ENCODE assay signal across 21 cellular contexts in the genomic region with DNA sequence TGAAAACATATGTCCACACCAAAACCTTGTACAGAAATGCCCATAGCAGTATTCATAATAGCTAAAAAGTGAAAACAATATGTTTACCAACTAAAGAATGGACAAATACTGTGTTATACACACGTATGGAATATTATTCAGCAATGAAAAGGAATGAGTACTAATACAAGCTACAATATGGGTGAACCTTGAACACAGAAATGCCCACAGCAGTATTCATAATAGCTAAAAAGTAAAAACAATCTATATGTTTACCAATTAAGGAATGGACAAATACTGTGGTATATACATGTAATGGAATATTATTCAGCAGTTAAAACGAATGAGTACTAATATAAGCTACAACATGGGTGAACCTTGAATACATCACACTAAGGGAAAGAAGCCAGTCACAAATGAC. TPM values are rescaled to one million over a fixed set of nuclear protein-coding genes. Genes with fewer than 3 reads are reported as not detected.
DNase-seq lines count a peak whose midpoint lies in the region; ATAC-seq, FAIRE-seq and TF ChIP-seq lines count a peak whose summit lies in the region.
"Had no signal": no experiment of that assay in that cellular context is flagged by ENCODE, and none has a peak within 500 bp of the region (broad histone marks: within the 10 kb centered on the region; RNA-seq: fewer than 3 reads in every experiment).

No MANE protein-coding gene starts in this region.

- no peak overlapping the region for H2BK15ac ChIP-seq in H1 (ENCODE audit: low read length)

- H4K8ac ChIP-seq in H1 (ENCODE audit: extremely low read depth, insufficient read depth, low read length): no peak overlapping the region

- H3K27me3 ChIP-seq in SU-DHL-6 (ENCODE audit: low read length): no peaks in the 10 kb centered on the region
- H3K27me3 ChIP-seq in H1 (replicated peaks in 1 of 4; ENCODE audit: control insufficient read depth in 3 of 4, extremely low read depth in 1 of 4, insufficient read depth in 3 of 4, low read length in 3 of 4): peaks cover 0 to 8% (median 5%) of the 10 kb centered on the region in 4 experiments; a peak in 3 of 7 replicates
- H3K27me3 ChIP-seq in rectal smooth muscle tissue (ENCODE audit: control insufficient read depth, insufficient read depth, low read length): no peaks in the 10 kb centered on the region
- H3K27me3 ChIP-seq: vagina had no signal

- H3K27ac ChIP-seq in SU-DHL-6 (ENCODE audit: low read depth, low read length) (no peak overlapping the region), H1 (ENCODE audit: low read depth, low read length) (no peak overlapping the region), rectal smooth muscle tissue (ENCODE audit: low read depth, low read length) (peak overlapping the region; percentile 94)
- H3K27ac ChIP-seq: left ventricle myocardium inferior, parathyroid adenoma had no signal

- ATAC-seq in activated T-cell treated with anti-CD3 and anti-CD28 coated beads, Interleukin-2, amount 50 U/mL, for 72 hours (replicated peaks in 1 of 2): no peak
- ATAC-seq in GM21515 (IDR thresholded peaks at IDR 0.05; ENCODE audit: unreplicated experiment): no peak
- ATAC-seq: esophagus mucosa had no signal

- H3K27me3 Mint-ChIP-seq in activated T-cell treated with anti-CD3 and anti-CD28 coated beads, Interleukin-2, amount 50 U/mL, for 72 hours (ENCODE audit: low read depth): no peaks in the 10 kb centered on the region
- H3K27me3 Mint-ChIP-seq: activated B cell treated with CpG ODN at 0.5 μM for 24 hours; activated naive CD4-positive, alpha-beta T cell treated with anti-CD3 and anti-CD28 coated beads, Interleukin-2, amount 10 ng/mL, durations not matched to agents 7 days and 5 days had no signal

- H3K9me2 ChIP-seq in SU-DHL-6 (replicated peaks; ENCODE audit: insufficient read depth, low read length): no peaks in the 10 kb centered on the region

- H3K36me3 Mint-ChIP-seq in activated T-cell treated with anti-CD3 and anti-CD28 coated beads, Interleukin-2, amount 50 U/mL, for 72 hours (ENCODE audit: insufficient read depth in 2 of 2): peaks cover 4 to 26% of the 10 kb centered on the region in 2 donors

- H2BK20ac ChIP-seq in H1 (ENCODE audit: low read length): no peak overlapping the region

- H3K4me3 ChIP-seq in SU-DHL-6 (ENCODE audit: insufficient read depth, low read length, poor library complexity, severe bottlenecking) (no peak overlapping the region), H1 (ENCODE audit: extremely low read depth in 1 of 4, insufficient read depth in 2 of 4, low read depth in 3 of 4, low read length in 4 of 4) (no peak overlapping the region), rectal smooth muscle tissue (ENCODE audit: low read length) (no peak overlapping the region)
- H3K4me3 ChIP-seq: left ventricle myocardium inferior, vagina had no signal

- H3K18ac ChIP-seq in H1 (ENCODE audit: extremely low read depth, low read length): no peak overlapping the region

- H3K23ac ChIP-seq in H1 (ENCODE audit: insufficient read length): no peak overlapping the region

- H3K4me3 Mint-ChIP-seq in activated T-cell treated with anti-CD3 and anti-CD28 coated beads, Interleukin-2, amount 50 U/mL, for 72 hours: peak overlapping the region; percentile 38 to 71

- peak overlapping the region; percentile 67 for H3K4me2 ChIP-seq in SU-DHL-6 (ENCODE audit: low read depth, low read length, poor library complexity, severe bottlenecking)
- no peak overlapping the region for H3K4me2 ChIP-seq in H1 (ENCODE audit: insufficient read depth in 1 of 2, low read depth in 2 of 2, low read length in 2 of 2)

- peaks cover 42% of the 10 kb centered on the region for H3K4me1 Mint-ChIP-seq in activated T-cell treated with anti-CD3 and anti-CD28 coated beads, Interleukin-2, amount 50 U/mL, for 72 hours (ENCODE audit: low read depth)

- no peaks in the 10 kb centered on the region for H3K9me3 Mint-ChIP-seq in activated T-cell treated with anti-CD3 and anti-CD28 coated beads, Interleukin-2, amount 50 U/mL, for 72 hours
- H3K9me3 Mint-ChIP-seq: activated B cell treated with CpG ODN at 0.5 μM for 24 hours; activated naive CD4-positive, alpha-beta T cell treated with anti-CD3 and anti-CD28 coated beads, Interleukin-2, amount 10 ng/mL, durations not matched to agents 7 days and 5 days; CD8-positive, alpha-beta memory T cell had no signal

- CTCF ChIA-PET in H1 (lab: Charles Lee; ENCODE audit: partially characterized antibody) (interaction anchor here (1.1 kb wide), 1 partner anchor 11 kb away, joined by 3 read pairs; no protein-coding TSS in a partner anchor), HEK293T (lab: Yijun Ruan, JAX) (interaction anchor here (1.4 kb wide), 1 partner anchor 55 kb away, joined by 3 read pairs; no protein-coding TSS in a partner anchor)

- TF ChIP-seq POLR2A in H1 (IDR thresholded peaks at IDR 0.05; ENCODE audit: control extremely low read depth in 1 of 2, low read depth in 2 of 2, low read length in 2 of 2): no peak

- no peak overlapping the region for H4K5ac ChIP-seq in H1 (ENCODE audit: insufficient read length, low read depth, low read length)

- peaks cover 7% of the 10 kb centered on the region; the same call in 1 of the 2 replicates for H3K23me2 ChIP-seq in H1 (ENCODE audit: low read depth, low read length)

- no peak overlapping the region for H3K9ac ChIP-seq in SU-DHL-6 (ENCODE audit: low read length)
- H3K9ac ChIP-seq in H1 (replicated peaks in 1 of 4; ENCODE audit: extremely low read depth in 1 of 4, low read depth in 3 of 4, low read length in 3 of 4): no peak overlapping the region
- no peak overlapping the region for H3K9ac ChIP-seq in rectal smooth muscle tissue (ENCODE audit: low read length)
- H3K9ac ChIP-seq: parathyroid adenoma had no signal

- H3K9me3 ChIP-seq in SU-DHL-6 (ENCODE audit: insufficient read depth, low read length) (no peaks in the 10 kb centered on the region), H1 (ENCODE audit: insufficient read depth in 2 of 2, low read depth in 1 of 2, low read length in 1 of 2) (no peaks in the 10 kb centered on the region)
- H3K9me3 ChIP-seq: vagina had no signal

- WGBS in H1 (ENCODE audit: extremely low coverage in 1 of 2, insufficient coverage in 1 of 2, insufficient read length in 1 of 2, insufficient replicate concordance in 2 of 2, low coverage in 1 of 2, low lambda C conversion rate in 2 of 2, missing lambda C conversion rate in 1 of 2), 2 experiments: 96% methylated on average over 2 of the region's 2 CpGs; no CpG with 5 or more reads in 1 of the 2 experiments

- H2AK5ac ChIP-seq in H1 (ENCODE audit: low read depth, low read length): no peak overlapping the region

- peaks cover 0 to 8% (median 1%) of the 10 kb centered on the region in 4 experiments; a peak in 1 of 7 replicates for H3K4me1 ChIP-seq in H1 (replicated peaks in 1 of 4; ENCODE audit: control insufficient read depth in 3 of 4, insufficient read depth in 4 of 4, low read length in 3 of 4)
- H3K4me1 ChIP-seq in rectal smooth muscle tissue (ENCODE audit: control insufficient read depth, insufficient read depth, low read length): peaks cover 5% of the 10 kb centered on the region

- H2BK12ac ChIP-seq in H1 (ENCODE audit: low read depth, low read length): no peak overlapping the region

- H3K14ac ChIP-seq in H1 (ENCODE audit: insufficient read length): no peak overlapping the region

- TF ChIP-seq RAD21 in H1 (IDR thresholded peaks at IDR 0.05 in 1 of 2, conservative IDR thresholded peaks at IDR 0.05 in 1 of 2; ENCODE audit: low read depth in 2 of 2, low read length in 2 of 2): no peak

- no peak for TF ChIP-seq EP300 in H1 (IDR thresholded peaks at IDR 0.05; ENCODE audit: borderline replicate concordance in 1 of 2, low read depth in 2 of 2, low read length in 2 of 2)

- H2BK5ac ChIP-seq in H1 (ENCODE audit: low read depth, low read length): no peak overlapping the region

- H3K79me2 ChIP-seq in SU-DHL-6 (ENCODE audit: insufficient read depth, low read length): peaks cover 73% of the 10 kb centered on the region
- peaks cover 10 to 62% of the 10 kb centered on the region in 2 experiments for H3K79me2 ChIP-seq in H1 (ENCODE audit: control insufficient read depth in 1 of 2, insufficient read depth in 2 of 2, low read length in 2 of 2)
- H3K79me2 ChIP-seq: parathyroid adenoma had no signal

- no peak overlapping the region for H4K91ac ChIP-seq in H1 (replicated peaks; ENCODE audit: insufficient read length, low read length)

- H3K27ac Mint-ChIP-seq in activated T-cell treated with anti-CD3 and anti-CD28 coated beads, Interleukin-2, amount 50 U/mL, for 72 hours: peak overlapping the region; percentile 12
- H3K27ac Mint-ChIP-seq: activated B cell treated with CpG ODN at 0.5 μM for 24 hours had no signal

- FAIRE-seq in H1 (lab: Jason Lieb, UNC): no peak

- H4K20me1 ChIP-seq in SU-DHL-6 (ENCODE audit: low read depth, low read length): peaks cover 18% of the 10 kb centered on the region; the same call in 1 of the 2 replicates
- peaks cover 3 to 4% of the 10 kb centered on the region in 2 experiments for H4K20me1 ChIP-seq in H1 (replicated peaks in 1 of 2; ENCODE audit: control insufficient read depth in 1 of 2, insufficient read depth in 2 of 2, low read length in 2 of 2)

- TF ChIP-seq CTCF in SU-DHL-6 (IDR thresholded peaks at IDR 0.05; ENCODE audit: insufficient read depth, low read length, poor library complexity, severe bottlenecking) (no peak), H1 (IDR thresholded peaks at IDR 0.05; ENCODE audit: control extremely low read depth in 1 of 3, insufficient read depth in 1 of 3, low read depth in 1 of 3, low read length in 3 of 3) (no peak)

- H3K36me3 ChIP-seq in SU-DHL-6 (ENCODE audit: low read length) (peaks cover 55% of the 10 kb centered on the region), H1 (ENCODE audit: control insufficient read depth in 2 of 4, insufficient read depth in 4 of 4, low read length in 3 of 4) (peaks cover 2 to 41% (median 19%) of the 10 kb centered on the region in 4 experiments; a peak in 6 of 8 replicates), rectal smooth muscle tissue (ENCODE audit: control insufficient read depth, insufficient read depth, low read length) (no peaks in the 10 kb centered on the region)
- H3K36me3 ChIP-seq: vagina had no signal

- no peaks in the 10 kb centered on the region; the same call in 1 of the 2 replicates for H3K79me1 ChIP-seq in H1 (ENCODE audit: low read depth, low read length)

- POLR2A ChIA-PET in H1 (lab: Charles Lee; ENCODE audit: partially characterized antibody) (interaction anchor here (1.1 kb wide), 2 partner anchors 9 to 94 kb away, joined by 3 read pairs; no protein-coding TSS in a partner anchor), HEK293T (lab: Yijun Ruan, JAX) (no interaction called here)

- H3F3A ChIP-seq in SU-DHL-6 (ENCODE audit: insufficient read depth): peaks cover 13% of the 10 kb centered on the region; the same call in 1 of the 2 replicates

- no peak overlapping the region for H2BK120ac ChIP-seq in H1 (replicated peaks; ENCODE audit: low read depth, low read length)

- no peak overlapping the region for H3K56ac ChIP-seq in H1 (replicated peaks; ENCODE audit: insufficient read length, low read depth, low read length)

- no peak overlapping the region for H3K4ac ChIP-seq in H1 (replicated peaks; ENCODE audit: insufficient read length, low read depth, low read length)

- no peak for DNase-seq in activated T-cell treated with anti-CD3 and anti-CD28 coated beads, Interleukin-2, amount 50 U/mL, for 72 hours
- no peak for DNase-seq in activated T-cell treated with anti-CD3 and anti-CD28 coated beads, Interleukin-2, amount 50 U/mL, for 1 hour
- DNase-seq in H1 (ENCODE audit: low read depth in 1 of 2, low spot score in 2 of 2): no peak
- DNase-seq in amniotic stem cell (lab: John Stamatoyannopoulos, UW): no peak
- no peak for DNase-seq in HEK293T (ENCODE audit: extremely low spot score)
- DNase-seq: activated B cell treated with CpG ODN at 0.5 μM for 24 hours; activated naive CD4-positive, alpha-beta T cell treated with anti-CD3 and anti-CD28 coated beads, Interleukin-2, amount 10 ng/mL, durations not matched to agents 7 days and 5 days; CD8-positive, alpha-beta memory T cell; dermis blood vessel endothelial cell; EL; HCEC 1CT; left ventricle myocardium inferior; NCI-H1092 treated with DMSO at 0.1 percent for 48 hours; NCI-H2081; stimulated activated CD4-positive, alpha-beta T cell treated with anti-CD3 and anti-CD28 coated beads, Interleukin-2, amount 100 ng/mL, for 24 hours had no signal

- H2AFZ ChIP-seq in SU-DHL-6 (ENCODE audit: low read depth, low read length, severe bottlenecking): no peak overlapping the region
- H2AFZ ChIP-seq in H1 (ENCODE audit: low read length): no peak overlapping the region
- H2AFZ ChIP-seq: parathyroid adenoma had no signal

RNA-seq across cellular contexts. Expression of gene BTG3, which starts 3.0 kb away (rescaled TPM):
- 10 to 100 TPM; 33.8 to 35.0 TPM for total RNA-seq in activated T-cell treated with anti-CD3 and anti-CD28 coated beads, Interleukin-2, amount 50 U/mL, for 72 hours
- total RNA-seq in H1 (2021; fragmentation: NEBNext Ultra II Directional; extraction: Animal tissue kit (Norgen Biotek cat#: 25700)): 21.6 and 25.9 TPM in 2 replicates
- 7.6 and 13.6 TPM in 2 replicates for polyA plus RNA-seq in H1 (2011; rRNA removed)
- polyA plus RNA-seq in H1 (2011; cell fraction: cytosol; rRNA removed): 15.9 TPM
- polyA plus RNA-seq in H1 (2011; cell fraction: nucleus; rRNA removed): 6.0 TPM
- polyA plus RNA-seq in H1 (2012, experiment 1 of 2): 15.1 to 21.7 TPM (median 16.0 TPM) in 4 replicates
- polyA plus RNA-seq in H1 (2012, experiment 2 of 2): 4.5 TPM
- polyA plus RNA-seq in H1 (2013, experiment 1 of 2): 23.3 TPM
- polyA plus RNA-seq in H1 (2013, experiment 2 of 2): 25.1 TPM
- 9.7 and 10.2 TPM in 2 replicates for polyA minus RNA-seq in H1 (2011; rRNA and poly(A)+ RNA removed)
- 19.7 TPM for polyA minus RNA-seq in H1 (2011; cell fraction: cytosol; rRNA and poly(A)+ RNA removed)
- polyA minus RNA-seq in H1 (2011; cell fraction: nucleus; rRNA and poly(A)+ RNA removed): 36.6 TPM
